Comparison of ENCODE assay signal across 15 cellular contexts in genomic region chr7:40698921-40699260, GRCh38.
DNase-seq lines count a peak whose midpoint lies in the region; ATAC-seq and TF ChIP-seq lines count a peak whose summit lies in the region.
"Had no signal": no experiment of that assay in that cellular context is flagged by ENCODE, and none has a peak within 500 bp of the region (broad histone marks: within the 10 kb centered on the region; RNA-seq: fewer than 3 reads in every experiment).

No MANE protein-coding gene starts in this region.

- H3K36me3 Mint-ChIP-seq in activated naive CD8-positive, alpha-beta T cell treated with anti-CD3 and anti-CD28 coated beads, Interleukin-2, amount 10 ng/mL, durations not matched to agents 7 days and 5 days: no peaks in the 10 kb centered on the region
- H3K36me3 Mint-ChIP-seq in activated naive CD8-positive, alpha-beta T cell treated with anti-CD3 and anti-CD28 coated beads, Interleukin-2, amount 50 U/mL, for 24 hours (ENCODE audit: low read depth): no peaks in the 10 kb centered on the region
- H3K36me3 Mint-ChIP-seq: CD4-positive, CD25-positive, alpha-beta regulatory T cell; CD8-positive, alpha-beta T cell had no signal

- no peaks in the 10 kb centered on the region for H3K27me3 ChIP-seq in WERI-Rb-1 (ENCODE audit: insufficient read depth, low read depth, severe bottlenecking)

- H3K36me3 ChIP-seq in WERI-Rb-1: no peaks in the 10 kb centered on the region
- H3K36me3 ChIP-seq: HAP-1 had no signal

- no peak overlapping the region for H3K27ac Mint-ChIP-seq in activated naive CD8-positive, alpha-beta T cell treated with anti-CD3 and anti-CD28 coated beads, Interleukin-2, amount 10 ng/mL, durations not matched to agents 7 days and 5 days
- H3K27ac Mint-ChIP-seq in activated naive CD8-positive, alpha-beta T cell treated with anti-CD3 and anti-CD28 coated beads, Interleukin-2, amount 50 U/mL, for 24 hours: no peak overlapping the region
- H3K27ac Mint-ChIP-seq: CD4-positive, CD25-positive, alpha-beta regulatory T cell; CD8-positive, alpha-beta T cell; HFFc6 had no signal

- POLR2A ChIA-PET in activated naive CD8-positive, alpha-beta T cell treated with anti-CD3 and anti-CD28 coated beads, Interleukin-2, amount 10 ng/mL, durations not matched to agents 7 days and 5 days (lab: Charles Lee): no interaction called here

- DNase-seq in activated naive CD8-positive, alpha-beta T cell treated with anti-CD3 and anti-CD28 coated beads, Interleukin-2, amount 10 ng/mL, durations not matched to agents 7 days and 5 days: no peak
- DNase-seq in activated naive CD8-positive, alpha-beta T cell treated with anti-CD3 and anti-CD28 coated beads, Interleukin-2, amount 50 U/mL, for 24 hours: no peak
- DNase-seq in caudate nucleus (lab: John Stamatoyannopoulos, UW) (peak in 13 of 61 donors; percentile 1 to 70 (median 25)), putamen (ENCODE audit: low spot score) (peak; percentile 62), WERI-Rb-1 (no peak)
- DNase-seq in NK-92 treated with Interleukin-12 subunit alpha and Interleukin-12 subunit beta, amount 100 ng/mL, for 24 hours (lab: John Stamatoyannopoulos, UW): no peak
- DNase-seq: Caco-2; CD4-positive, CD25-positive, alpha-beta regulatory T cell; CD8-positive, alpha-beta T cell; DMS153; DND-41; GOT3 had no signal

- no peak for ATAC-seq in activated naive CD8-positive, alpha-beta T cell treated with anti-CD3 and anti-CD28 coated beads, Interleukin-2, amount 10 ng/mL, durations not matched to agents 7 days and 5 days (ENCODE audit: low read depth)
- no peak for ATAC-seq in activated naive CD8-positive, alpha-beta T cell treated with anti-CD3 and anti-CD28 coated beads, Interleukin-2, amount 50 U/mL, for 24 hours
- ATAC-seq: CD8-positive, alpha-beta T cell had no signal

- H3K4me3 Mint-ChIP-seq in activated naive CD8-positive, alpha-beta T cell treated with anti-CD3 and anti-CD28 coated beads, Interleukin-2, amount 10 ng/mL, durations not matched to agents 7 days and 5 days: peak overlapping the region; percentile 16
- H3K4me3 Mint-ChIP-seq in activated naive CD8-positive, alpha-beta T cell treated with anti-CD3 and anti-CD28 coated beads, Interleukin-2, amount 50 U/mL, for 24 hours: no peak overlapping the region
- H3K4me3 Mint-ChIP-seq: CD4-positive, CD25-positive, alpha-beta regulatory T cell; CD8-positive, alpha-beta T cell; HFFc6 had no signal

- no peak for TF ChIP-seq CTCF in WERI-Rb-1 (IDR thresholded peaks at IDR 0.05; ENCODE audit: low read depth, low read length)

- peaks cover 4% of the 10 kb centered on the region for H3K27me3 Mint-ChIP-seq in activated naive CD8-positive, alpha-beta T cell treated with anti-CD3 and anti-CD28 coated beads, Interleukin-2, amount 10 ng/mL, durations not matched to agents 7 days and 5 days
- H3K27me3 Mint-ChIP-seq in activated naive CD8-positive, alpha-beta T cell treated with anti-CD3 and anti-CD28 coated beads, Interleukin-2, amount 50 U/mL, for 24 hours: no peaks in the 10 kb centered on the region
- H3K27me3 Mint-ChIP-seq: CD4-positive, CD25-positive, alpha-beta regulatory T cell had no signal

- H3K4me1 Mint-ChIP-seq in activated naive CD8-positive, alpha-beta T cell treated with anti-CD3 and anti-CD28 coated beads, Interleukin-2, amount 10 ng/mL, durations not matched to agents 7 days and 5 days: peaks cover 29% of the 10 kb centered on the region
- H3K4me1 Mint-ChIP-seq in activated naive CD8-positive, alpha-beta T cell treated with anti-CD3 and anti-CD28 coated beads, Interleukin-2, amount 50 U/mL, for 24 hours: peaks cover 35% of the 10 kb centered on the region

- no peak overlapping the region for H3K4me3 ChIP-seq in WERI-Rb-1 (ENCODE audit: low read depth, low read length)
- H3K4me3 ChIP-seq: HAP-1 had no signal

- H3K9me3 ChIP-seq in WERI-Rb-1 (ENCODE audit: severe bottlenecking): no peaks in the 10 kb centered on the region
- H3K9me3 ChIP-seq: Caco-2, HAP-1 had no signal

- H3K27ac ChIP-seq in caudate nucleus (ENCODE audit: low read depth, low read length) (peak overlapping the region; percentile 24), WERI-Rb-1 (no peak overlapping the region)
- H3K27ac ChIP-seq: C4-2B had no signal

- H3K9me3 Mint-ChIP-seq in activated naive CD8-positive, alpha-beta T cell treated with anti-CD3 and anti-CD28 coated beads, Interleukin-2, amount 10 ng/mL, durations not matched to agents 7 days and 5 days: no peaks in the 10 kb centered on the region
- no peaks in the 10 kb centered on the region for H3K9me3 Mint-ChIP-seq in activated naive CD8-positive, alpha-beta T cell treated with anti-CD3 and anti-CD28 coated beads, Interleukin-2, amount 50 U/mL, for 24 hours
- H3K9me3 Mint-ChIP-seq: CD8-positive, alpha-beta T cell; HFFc6 had no signal
